In the genomic region with DNA sequence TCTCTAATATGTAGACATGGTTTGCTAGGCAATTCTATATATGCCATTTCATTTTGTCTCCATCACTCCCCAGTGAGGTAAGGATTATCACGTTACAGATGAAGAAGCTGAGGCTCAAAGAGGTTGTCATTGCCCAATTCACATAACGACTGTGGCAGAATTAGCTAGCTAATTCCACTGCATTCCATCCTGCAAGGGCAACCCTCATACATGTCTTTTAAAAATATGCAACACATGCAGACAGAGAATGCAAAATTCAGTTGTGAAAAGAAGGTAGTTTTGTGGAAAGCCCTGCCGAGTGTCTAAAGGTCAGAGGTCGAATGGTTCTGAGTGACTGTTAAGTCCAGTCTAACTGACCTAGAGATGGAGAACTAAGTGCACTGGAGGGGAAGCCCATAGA, we compare ENCODE assay signal across 35 cellular contexts.
DNase-seq lines count a peak whose midpoint lies in the region; ATAC-seq, FAIRE-seq and TF ChIP-seq lines count a peak whose summit lies in the region.
"Had no signal": no experiment of that assay in that cellular context is flagged by ENCODE, and none has a peak within 500 bp of the region (broad histone marks: within the 10 kb centered on the region; RNA-seq: fewer than 3 reads in every experiment).

No MANE protein-coding gene starts in this region.

- no peak for DNase-seq in K562 (ENCODE audit: extremely low read depth in 1 of 4, low spot score in 3 of 4)
- DNase-seq in glutamatergic neuron, result no peak
- peak; percentile 50 to 80 for DNase-seq in trophoblast cell
- DNase-seq in stimulated activated CD4-positive, alpha-beta T cell treated with anti-CD3 and anti-CD28 coated beads, Interleukin-15, amount 100 ng/mL, for 24 hours, result no peak
- DNase-seq in SJCRH30, result no peak
- DNase-seq in AG08396 (ENCODE audit: low spot score), result no peak
- DNase-seq: 8988T; ACHN; AML-193; BE2C; C1 segment of cervical spinal cord; Caco-2; Calu3; CD4-positive, alpha-beta memory T cell; CD4-positive, alpha-beta T cell; CD4-positive, CD25-positive, alpha-beta regulatory T cell; CD8-positive, alpha-beta memory T cell; CD8-positive, alpha-beta T cell; COR-L47; DMS 273 treated with DMSO at 0.1 percent for 48 hours; DMS153; DMS53; DMS79; DMS79 treated with DMSO at 0.1 percent for 48 hours; DND-41; EL had no signal

- no peak overlapping the region for H2BK12ac ChIP-seq in trophoblast cell (ENCODE audit: low read length)

- no TSS peak for BruUV-seq in K562 (replicated peaks; lab: Mats Ljungman, UMichigan)

- H3K23ac ChIP-seq in trophoblast cell (ENCODE audit: low read length), result no peak overlapping the region

- no peaks in the 10 kb centered on the region for H4K20me1 ChIP-seq in K562 (replicated peaks; ENCODE audit: control insufficient read depth, insufficient read depth, low read length)
- H4K20me1 ChIP-seq: BLaER1; BLaER1 treated with 17β-estradiol and CSF1 and Interleukin-3, amounts not matched to agents 10 nM and 100 nM had no signal

- H3K4me3 Mint-ChIP-seq in glutamatergic neuron (ENCODE audit: unreplicated experiment), result no peak overlapping the region
- H3K4me3 Mint-ChIP-seq: B cell; CD14-positive monocyte; CD4-positive, alpha-beta memory T cell; CD4-positive, alpha-beta T cell; CD4-positive, CD25-positive, alpha-beta regulatory T cell; CD8-positive, alpha-beta memory T cell; CD8-positive, alpha-beta T cell had no signal

- no peak overlapping the region for H3K4me2 ChIP-seq in K562 (ENCODE audit: insufficient read depth, low read length)
- no peak overlapping the region for H3K4me2 ChIP-seq in trophoblast cell (ENCODE audit: low read length)
- H3K4me2 ChIP-seq: A549; BLaER1; BLaER1 treated with 17β-estradiol and CSF1 and Interleukin-3, amounts not matched to agents 10 nM and 100 nM had no signal

- H3K79me2 ChIP-seq in K562 (ENCODE audit: control insufficient read depth, insufficient read depth, low read length) (no peaks in the 10 kb centered on the region), trophoblast cell (ENCODE audit: control insufficient read depth, insufficient read depth, low read length, poor library complexity) (no peaks in the 10 kb centered on the region)

- no peak for FAIRE-seq in K562 (lab: Jason Lieb, UNC)
- FAIRE-seq: A204.1, A549, D721Med had no signal

- no peak overlapping the region for H2BK5ac ChIP-seq in trophoblast cell (ENCODE audit: low read depth, low read length, poor library complexity)

- 33% methylated on average over 4 of the region's 4 CpGs for WGBS in K562 (ENCODE audit: insufficient coverage, low coverage, missing lambda C conversion rate)
- no CpG with 5 or more reads among the region's 4 CpGs for WGBS in trophoblast cell (ENCODE audit: extremely low coverage, insufficient coverage, insufficient read length)

- H3K36me3 Mint-ChIP-seq in glutamatergic neuron (ENCODE audit: unreplicated experiment), result peaks cover 9% of the 10 kb centered on the region
- H3K36me3 Mint-ChIP-seq: CD14-positive monocyte; CD4-positive, alpha-beta memory T cell; CD8-positive, alpha-beta T cell had no signal

- peaks cover 5% of the 10 kb centered on the region for H3K27me3 Mint-ChIP-seq in glutamatergic neuron (ENCODE audit: unreplicated experiment)
- H3K27me3 Mint-ChIP-seq: B cell; CD4-positive, alpha-beta memory T cell; CD4-positive, alpha-beta T cell; CD4-positive, CD25-positive, alpha-beta regulatory T cell had no signal

- H3K9me3 ChIP-seq in K562 (replicated peaks; ENCODE audit: control insufficient read depth, insufficient read depth, low read depth, low read length) (no peaks in the 10 kb centered on the region), trophoblast cell (ENCODE audit: insufficient read depth, low read depth, low read length) (no peaks in the 10 kb centered on the region), SJCRH30 (replicated peaks) (no peaks in the 10 kb centered on the region)
- H3K9me3 ChIP-seq: A549; BE2C; BLaER1; BLaER1 treated with 17β-estradiol and CSF1 and Interleukin-3, amounts not matched to agents 10 nM and 100 nM; Caco-2 had no signal

- no peak for TF ChIP-seq POLR2A in K562 (conservative IDR thresholded peaks at IDR 0.05)

- no peaks in the 10 kb centered on the region for H3K79me1 ChIP-seq in trophoblast cell (ENCODE audit: low read length)

- peaks cover 0 to 9% of the 10 kb centered on the region in 2 experiments; a peak in 2 of 5 replicates for H3K4me1 ChIP-seq in K562 (replicated peaks in 1 of 2; ENCODE audit: control insufficient read depth in 2 of 2, insufficient read depth in 2 of 2, low read length in 2 of 2)
- peaks cover 9% of the 10 kb centered on the region in 2 experiments for H3K4me1 ChIP-seq in trophoblast cell (ENCODE audit: control insufficient read depth in 1 of 2, insufficient read depth in 2 of 2, low read length in 2 of 2)
- H3K4me1 ChIP-seq in SJCRH30, result peaks cover 6% of the 10 kb centered on the region; the same call in 1 of the 2 replicates
- H3K4me1 ChIP-seq: BLaER1; BLaER1 treated with 17β-estradiol and CSF1 and Interleukin-3, amounts not matched to agents 10 nM and 100 nM; Caco-2 had no signal

- no peak for TF ChIP-seq RAD21 in K562 (CRISPR knock-in tag; conservative IDR thresholded peaks at IDR 0.05 in 1 of 2, IDR thresholded peaks at IDR 0.05 in 1 of 2)

- no peak overlapping the region for H3K14ac ChIP-seq in trophoblast cell (ENCODE audit: low read length)

- no peak overlapping the region for H3K4ac ChIP-seq in trophoblast cell (ENCODE audit: low read depth, low read length)

- ATAC-seq in K562, result no peak
- ATAC-seq: A549; CD8-positive, alpha-beta T cell had no signal

- no peak for TF ChIP-seq EP300 in K562 (IDR thresholded peaks at IDR 0.05; ENCODE audit: low read length)

- H3K9me1 ChIP-seq in K562 (ENCODE audit: control insufficient read depth, insufficient read depth, low read length), result no peaks in the 10 kb centered on the region

- H4K91ac ChIP-seq in trophoblast cell (ENCODE audit: low read depth, low read length), result no peak overlapping the region

- H3K18ac ChIP-seq in trophoblast cell (ENCODE audit: low read length), result no peak overlapping the region

- intact Hi-C loops in K562 (cut with micrococcal nuclease), result no loop called here

- H2AK5ac ChIP-seq in trophoblast cell (ENCODE audit: low read length), result no peak overlapping the region

- CTCF ChIA-PET in K562 (lab: Yijun Ruan, JAX; ENCODE audit: low intra/inter-chr PET ratio), result no interaction called here

- H4K8ac ChIP-seq in trophoblast cell (ENCODE audit: low read depth, low read length), result no peak overlapping the region

- POLR2A ChIA-PET in K562 (lab: Yijun Ruan, JAX), result no interaction called here

- H3K27me3 ChIP-seq in K562 (ENCODE audit: control insufficient read depth in 2 of 2, insufficient read depth in 2 of 2, low read length in 2 of 2), result no peaks in the 10 kb centered on the region
- no peaks in the 10 kb centered on the region for H3K27me3 ChIP-seq in trophoblast cell (ENCODE audit: insufficient read depth, low read length)
- H3K27me3 ChIP-seq in SJCRH30, result no peaks in the 10 kb centered on the region
- H3K27me3 ChIP-seq: BE2C; BLaER1; BLaER1 treated with 17β-estradiol and CSF1 and Interleukin-3, amounts not matched to agents 10 nM and 100 nM had no signal

- H3K9me3 Mint-ChIP-seq in glutamatergic neuron (ENCODE audit: unreplicated experiment), result peaks cover 14% of the 10 kb centered on the region
- H3K9me3 Mint-ChIP-seq: CD4-positive, alpha-beta T cell; CD8-positive, alpha-beta T cell had no signal

- no peak overlapping the region for H3K4me3 ChIP-seq in K562
- H3K4me3 ChIP-seq in trophoblast cell (ENCODE audit: low read depth, low read length), result no peak overlapping the region
- H3K4me3 ChIP-seq in SJCRH30, result no peak overlapping the region
- H3K4me3 ChIP-seq: A549; BLaER1; BLaER1 treated with 17β-estradiol and CSF1 and Interleukin-3, amounts not matched to agents 10 nM and 100 nM had no signal

- TF ChIP-seq CTCF in K562 (IDR thresholded peaks at IDR 0.05 in 2 of 3, conservative IDR thresholded peaks at IDR 0.05 in 1 of 3; ENCODE audit: insufficient read depth in 2 of 3, low read depth in 1 of 3, low read length in 3 of 3), result no peak
- TF ChIP-seq CTCF in glutamatergic neuron (IDR thresholded peaks at IDR 0.05; ENCODE audit: partially characterized antibody, unreplicated experiment), result no peak

- in situ Hi-C loops in K562 (cut with MboI), result no loop called here

- H3K36me3 ChIP-seq in K562 (ENCODE audit: control insufficient read depth, insufficient read depth, low read length) (no peaks in the 10 kb centered on the region), trophoblast cell (ENCODE audit: control insufficient read depth in 1 of 2, insufficient read depth in 2 of 2, low read length in 2 of 2) (peaks cover 0 to 2% of the 10 kb centered on the region in 2 experiments), SJCRH30 (no peaks in the 10 kb centered on the region)
- H3K36me3 ChIP-seq: BE2C; BLaER1; BLaER1 treated with 17β-estradiol and CSF1 and Interleukin-3, amounts not matched to agents 10 nM and 100 nM had no signal

- H3K9ac ChIP-seq in K562 (ENCODE audit: insufficient read depth in 1 of 2, low read depth in 2 of 2, low read length in 2 of 2) (no peak overlapping the region), trophoblast cell (ENCODE audit: low read length) (no peak overlapping the region)
- H3K9ac ChIP-seq: BLaER1; BLaER1 treated with 17β-estradiol and CSF1 and Interleukin-3, amounts not matched to agents 10 nM and 100 nM had no signal

- no peak overlapping the region for H4K12ac ChIP-seq in trophoblast cell (ENCODE audit: low read depth, low read length)

- H2BK120ac ChIP-seq in trophoblast cell (ENCODE audit: insufficient read depth, low read length, poor library complexity), result no peak overlapping the region

- H3K27ac ChIP-seq in K562 (ENCODE audit: extremely low read depth, low read depth, low read length) (no peak overlapping the region), trophoblast cell (ENCODE audit: low read depth, low read length) (no peak overlapping the region), SJCRH30 (no peak overlapping the region)
- H3K27ac ChIP-seq: 22Rv1; A549; BLaER1; BLaER1 treated with 17β-estradiol and CSF1 and Interleukin-3, amounts not matched to agents 10 nM and 100 nM; C4-2B had no signal

- H3K27ac Mint-ChIP-seq in glutamatergic neuron (ENCODE audit: unreplicated experiment), result peak overlapping the region; percentile 23
- H3K27ac Mint-ChIP-seq: B cell; CD14-positive monocyte; CD4-positive, alpha-beta memory T cell; CD4-positive, alpha-beta T cell; CD4-positive, CD25-positive, alpha-beta regulatory T cell; CD8-positive, alpha-beta memory T cell; CD8-positive, alpha-beta T cell had no signal

- H2AFZ ChIP-seq in K562 (ENCODE audit: low read depth, low read length) (no peak overlapping the region), trophoblast cell (ENCODE audit: insufficient read depth, low read length, poor library complexity) (no peak overlapping the region)

- peaks cover 19% of the 10 kb centered on the region for H3K4me1 Mint-ChIP-seq in glutamatergic neuron (ENCODE audit: low read depth, unreplicated experiment)
- H3K4me1 Mint-ChIP-seq: B cell; CD14-positive monocyte; CD4-positive, alpha-beta memory T cell; CD4-positive, CD25-positive, alpha-beta regulatory T cell had no signal

TF ChIP-seq in K562, 482 proteins besides CTCF, POLR2A, EP300 and RAD21 (continues in another document):
- TF ChIP-seq NR2C1 (IDR thresholded peaks at IDR 0.05), result 0 out of 2 replicates have a peak, but pooled peaks have one; percentile 33
- peak; percentile 54; the same call in 1 of the 2 replicates for TF ChIP-seq NR2C1 (tag; IDR thresholded peaks at IDR 0.05)
- TF ChIP-seq NR2C2 (CRISPR knock-in tag; IDR thresholded peaks at IDR 0.05), result no peak
- TF ChIP-seq NR2C2 (tag; IDR thresholded peaks at IDR 0.05), result peak; percentile 35; the same call in 1 of the 2 replicates

Comparison
In these comparisons a context has a peak if more than half of its experiments do, and no peak if none do; other contexts are left out.
1. DNase-seq: peak in trophoblast cell (2 of 2); none in K562 (0 of 4), glutamatergic neuron (single experiment), stimulated activated CD4-positive, alpha-beta T cell treated with anti-CD3 and anti-CD28 coated beads, Interleukin-15, amount 100 ng/mL, for 24 hours (single experiment), SJCRH30 (0 of 2) and AG08396 (single experiment).